Comparison of ENCODE assay signal across 8 cellular contexts in the genomic region with DNA sequence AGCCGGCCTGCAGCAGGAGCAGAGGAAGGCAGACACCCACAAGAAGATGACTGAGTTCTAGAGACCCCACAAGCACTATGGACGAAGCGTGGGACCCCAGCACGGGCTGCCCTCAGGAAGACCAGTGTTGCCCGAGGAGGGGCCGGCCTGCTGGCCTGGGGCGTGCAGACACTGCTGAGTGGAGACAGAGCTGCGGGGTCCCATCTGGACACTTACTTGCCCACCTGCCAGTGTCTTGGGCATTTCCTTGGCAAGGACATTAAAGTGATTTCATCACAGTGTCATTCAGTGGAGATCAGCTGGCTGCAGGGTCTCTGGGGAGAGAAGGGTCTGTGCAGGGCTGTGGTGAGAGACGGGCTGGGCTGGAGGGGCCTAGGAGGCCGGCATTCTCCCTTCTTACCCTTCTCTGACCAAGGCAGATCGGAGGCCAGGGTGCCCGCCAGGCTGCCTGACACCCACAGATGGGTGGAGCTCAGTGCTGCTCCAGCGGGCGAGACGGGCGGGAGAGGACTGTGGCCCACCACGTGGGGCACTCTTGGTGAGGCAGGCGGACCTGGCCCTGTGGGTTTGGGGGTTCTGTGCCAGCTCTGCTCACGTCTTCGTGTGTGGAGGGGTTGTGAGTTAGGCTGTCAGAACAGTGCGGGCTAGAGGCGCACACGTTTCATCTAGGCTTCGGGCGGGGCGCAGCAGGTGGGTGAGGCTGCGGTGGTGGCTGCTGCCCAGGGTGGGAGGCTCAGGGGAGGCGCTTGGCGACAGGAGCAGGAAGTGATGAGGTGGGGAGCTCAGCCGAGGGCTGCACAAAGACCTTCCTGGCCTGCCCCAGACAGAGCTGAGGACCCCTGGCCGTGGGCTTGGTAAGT. TPM values are rescaled to one million over a fixed set of nuclear protein-coding genes. Genes with fewer than 3 reads are reported as not detected.
DNase-seq lines count a peak whose midpoint lies in the region; ATAC-seq lines count a peak whose summit lies in the region.

A gene with protein sequence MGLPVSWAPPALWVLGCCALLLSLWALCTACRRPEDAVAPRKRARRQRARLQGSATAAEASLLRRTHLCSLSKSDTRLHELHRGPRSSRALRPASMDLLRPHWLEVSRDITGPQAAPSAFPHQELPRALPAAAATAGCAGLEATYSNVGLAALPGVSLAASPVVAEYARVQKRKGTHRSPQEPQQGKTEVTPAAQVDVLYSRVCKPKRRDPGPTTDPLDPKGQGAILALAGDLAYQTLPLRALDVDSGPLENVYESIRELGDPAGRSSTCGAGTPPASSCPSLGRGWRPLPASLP (plus strand): TSS at position 806 of the 860 bp plus-strand sequence. CDS start 886 bp downstream, outside the sequence.

- H3K27ac Mint-ChIP-seq in stimulated activated memory B cell treated with anti-CD40 and anti-IgM and Interleukin-4, amounts not matched to agents 10 μg/mL and 1 μg/mL and 100 μg/mL, for 72 hours, result peak within 1 kb of the TSS; percentile 76

- WGBS in HUES64, result 93% methylated on average over 31 of the region's 31 CpGs

- H3K4me3 ChIP-seq in HUES64 (ENCODE audit: low read length), result peak within 1 kb of the TSS; percentile 42
- H3K4me3 ChIP-seq in iPS-11a (ENCODE audit: low read depth, low read length), result peak within 1 kb of the TSS; percentile 20

- H3K9me3 ChIP-seq in HUES64 (ENCODE audit: insufficient read depth, low read depth, low read length), result no peaks in the 10 kb centered on the region

- H3K36me3 Mint-ChIP-seq in stimulated activated memory B cell treated with anti-CD40 and anti-IgM and Interleukin-4, amounts not matched to agents 10 μg/mL and 1 μg/mL and 100 μg/mL, for 72 hours, result peaks cover 16% of the 10 kb centered on the region

- no peak within 1 kb of the TSS for H3K27ac ChIP-seq in HUES64 (ENCODE audit: low read depth, low read length)

- peaks cover 13% of the 10 kb centered on the region for H3K27me3 ChIP-seq in HUES64 (ENCODE audit: insufficient read depth, low read length)

- no peaks in the 10 kb centered on the region for H3K27me3 Mint-ChIP-seq in stimulated activated memory B cell treated with anti-CD40 and anti-IgM and Interleukin-4, amounts not matched to agents 10 μg/mL and 1 μg/mL and 100 μg/mL, for 72 hours

- H3K36me3 ChIP-seq in HUES64 (ENCODE audit: insufficient read depth, low read length), result peaks cover 29% of the 10 kb centered on the region

- ATAC-seq in stimulated activated memory B cell treated with anti-CD40 and anti-IgM and Interleukin-4, amounts not matched to agents 10 μg/mL and 1 μg/mL and 100 μg/mL, for 72 hours, result peak; percentile 59
- ATAC-seq in GM21381 (IDR thresholded peaks at IDR 0.05; ENCODE audit: unreplicated experiment), result no peak

- H3K4me3 Mint-ChIP-seq in stimulated activated memory B cell treated with anti-CD40 and anti-IgM and Interleukin-4, amounts not matched to agents 10 μg/mL and 1 μg/mL and 100 μg/mL, for 72 hours, result peak within 1 kb of the TSS; percentile 79

- DNase-seq in A172 (ENCODE audit: low spot score), result peak; percentile 59
- peak; percentile 57 for DNase-seq in activated T-cell treated with anti-CD3 and anti-CD28 coated beads for 48 hours (ENCODE audit: low read depth)
- no peak for DNase-seq in islet precursor cell
- DNase-seq in DMS153 treated with DMSO at 0.1 percent for 48 hours (lab: John Stamatoyannopoulos, UW; ENCODE audit: unreplicated experiment), result no peak

- no peaks in the 10 kb centered on the region for H3K9me3 Mint-ChIP-seq in stimulated activated memory B cell treated with anti-CD40 and anti-IgM and Interleukin-4, amounts not matched to agents 10 μg/mL and 1 μg/mL and 100 μg/mL, for 72 hours

- peaks cover 32% of the 10 kb centered on the region for H3K4me1 Mint-ChIP-seq in stimulated activated memory B cell treated with anti-CD40 and anti-IgM and Interleukin-4, amounts not matched to agents 10 μg/mL and 1 μg/mL and 100 μg/mL, for 72 hours

- peak within 1 kb of the TSS; percentile 58 for H3K9ac ChIP-seq in HUES64 (ENCODE audit: low read depth, low read length)

- peaks cover 14% of the 10 kb centered on the region for H3K4me1 ChIP-seq in HUES64 (ENCODE audit: insufficient read depth, low read length)

RNA-seq across cellular contexts. Expression of the gene that starts here (rescaled TPM):
- total RNA-seq in A172 (2014; rRNA removed; shearing (Covaris generic)), result 53.8 and 59.0 TPM in 2 replicates
- 4.9 TPM for polyA plus RNA-seq in HUES64 (2013, experiment 1 of 2)
- polyA plus RNA-seq in HUES64 (2013, experiment 2 of 2), result 3.9 TPM

Comparison
In these comparisons a context has a peak if more than half of its experiments do, and no peak if none do; other contexts are left out.
1. DNase-seq: peak in A172 (single experiment) and activated T-cell treated with anti-CD3 and anti-CD28 coated beads for 48 hours (single experiment); none in islet precursor cell (single experiment) and DMS153 treated with DMSO at 0.1 percent for 48 hours (single experiment).